In genomic region chr10:5317547-5318107, GRCh38 we compare ENCODE assay signal across 8 cellular contexts. TPM values are rescaled to one million over a fixed set of nuclear protein-coding genes. Genes with fewer than 3 reads are reported as not detected.
DNase-seq lines count a peak whose midpoint lies in the region; ATAC-seq and TF ChIP-seq lines count a peak whose summit lies in the region.

No MANE protein-coding gene starts in this region.

- H3K4me1 Mint-ChIP-seq in activated CD4-positive, alpha-beta T cell treated with anti-CD3 and anti-CD28 coated beads for 36 hours: peaks cover 39% of the 10 kb centered on the region

- H3K27me3 Mint-ChIP-seq in activated CD4-positive, alpha-beta T cell treated with anti-CD3 and anti-CD28 coated beads for 36 hours: no peaks in the 10 kb centered on the region

- intact Hi-C loops in activated CD4-positive, alpha-beta T cell treated with anti-CD3 and anti-CD28 coated beads for 36 hours (cut with DNase I, micrococcal nuclease): loop anchor here (1.0 to 2.0 kb wide), 2 partner anchors 20 to 21 kb away; no protein-coding TSS in a partner anchor

- no peaks in the 10 kb centered on the region for H3K27me3 ChIP-seq in Karpas-422 (ENCODE audit: low read length)

- peak overlapping the region; percentile 17 for H3K4me3 Mint-ChIP-seq in activated CD4-positive, alpha-beta T cell treated with anti-CD3 and anti-CD28 coated beads for 36 hours

- no peak overlapping the region for H3K9ac ChIP-seq in Karpas-422 (ENCODE audit: low read length)

- H3K27ac Mint-ChIP-seq in activated CD4-positive, alpha-beta T cell treated with anti-CD3 and anti-CD28 coated beads for 36 hours: peak overlapping the region; percentile 72

- no peak overlapping the region for H3K4me2 ChIP-seq in Karpas-422 (ENCODE audit: low read depth, low read length, poor library complexity, severe bottlenecking)

- H3K4me3 ChIP-seq in AG04449 (ENCODE audit: low read depth, low read length) (no peak overlapping the region), Karpas-422 (ENCODE audit: low read length) (no peak overlapping the region)

- peak; percentile 53 for DNase-seq in AG04449 (ENCODE audit: low read depth, low spot score)
- peak; percentile 91 for DNase-seq in activated CD4-positive, alpha-beta T cell treated with anti-CD3 and anti-CD28 coated beads for 36 hours
- DNase-seq in effector CD4-positive, alpha-beta T cell: peak; percentile 29
- peak; percentile 32 to 87 (median 63) for DNase-seq in stimulated activated CD4-positive, alpha-beta T cell treated with anti-CD3 and anti-CD28 coated beads, TNF-alpha, amount 100 ng/mL, for 48 hours (ENCODE audit: low read depth in 3 of 3)
- DNase-seq in GM20000 (ENCODE audit: low spot score): no peak
- DNase-seq in KG1 (lab: John Stamatoyannopoulos, UW): no peak
- no peak for DNase-seq in Karpas-422

- H2AFZ ChIP-seq in Karpas-422 (ENCODE audit: low read length): no peak overlapping the region

- POLR2A ChIA-PET in AG04449 (lab: Yijun Ruan, JAX): no interaction called here
- POLR2A ChIA-PET in activated CD4-positive, alpha-beta T cell treated with anti-CD3 and anti-CD28 coated beads for 36 hours (lab: Charles Lee): interaction anchor here (0.5 kb wide), 1 partner anchor 485 kb away, joined by 5 read pairs; no protein-coding TSS in a partner anchor

- peak; percentile 63 for ATAC-seq in HG03159 (IDR thresholded peaks at IDR 0.05; ENCODE audit: unreplicated experiment)
- peak; percentile 98 for ATAC-seq in activated CD4-positive, alpha-beta T cell treated with anti-CD3 and anti-CD28 coated beads for 36 hours

- no peaks in the 10 kb centered on the region for H3K36me3 ChIP-seq in Karpas-422 (ENCODE audit: insufficient read depth, low read length)

- TF ChIP-seq CTCF in AG04449 (IDR thresholded peaks at IDR 0.05; ENCODE audit: insufficient read depth, low read length, missing control alignments) (no peak), GM20000 (IDR thresholded peaks at IDR 0.05; ENCODE audit: extremely low read depth, missing control alignments) (no peak)

- H3K9me2 ChIP-seq in Karpas-422 (replicated peaks; ENCODE audit: insufficient read depth, low read length): no peaks in the 10 kb centered on the region

- no peaks in the 10 kb centered on the region for H3K79me2 ChIP-seq in Karpas-422 (ENCODE audit: low read length)

- H3K9me3 ChIP-seq in Karpas-422 (ENCODE audit: low read length): no peaks in the 10 kb centered on the region

- H3K9me3 Mint-ChIP-seq in activated CD4-positive, alpha-beta T cell treated with anti-CD3 and anti-CD28 coated beads for 36 hours (ENCODE audit: low read depth): peaks cover 8% of the 10 kb centered on the region

- H3K27ac ChIP-seq in Karpas-422 (ENCODE audit: low read length): no peak overlapping the region

- CTCF ChIA-PET in AG04449 (lab: Yijun Ruan, JAX): no interaction called here
- CTCF ChIA-PET in activated CD4-positive, alpha-beta T cell treated with anti-CD3 and anti-CD28 coated beads for 36 hours (lab: Charles Lee): interaction anchor here (0.6 to 1.3 kb wide), 5 partner anchors 8 to 468 kb away, joined by 3 to 7 read pairs (median 3); no protein-coding TSS in a partner anchor

- H4K20me1 ChIP-seq in Karpas-422 (ENCODE audit: insufficient read depth, low read depth, low read length): no peaks in the 10 kb centered on the region

- no peaks in the 10 kb centered on the region for H3K36me3 Mint-ChIP-seq in activated CD4-positive, alpha-beta T cell treated with anti-CD3 and anti-CD28 coated beads for 36 hours (ENCODE audit: low read depth)

- no peaks in the 10 kb centered on the region for H3K4me1 ChIP-seq in Karpas-422 (ENCODE audit: low read length)

RNA-seq across cellular contexts. Expression of gene UCN3, which starts 47.1 kb away (rescaled TPM):
- total RNA-seq in activated CD4-positive, alpha-beta T cell treated with anti-CD3 and anti-CD28 coated beads for 36 hours: not detected
- not detected in 2 replicates for total RNA-seq in Karpas-422 (2014; rRNA removed; shearing (Covaris generic); ENCODE audit: low replicate concordance)

Comparison
In these comparisons a context has a peak if more than half of its experiments do, and no peak if none do; other contexts are left out.
1. DNase-seq: peak in AG04449 (single experiment), activated CD4-positive, alpha-beta T cell treated with anti-CD3 and anti-CD28 coated beads for 36 hours (single experiment), effector CD4-positive, alpha-beta T cell (single experiment) and stimulated activated CD4-positive, alpha-beta T cell treated with anti-CD3 and anti-CD28 coated beads, TNF-alpha, amount 100 ng/mL, for 48 hours (3 of 3); none in GM20000 (single experiment), KG1 (single experiment) and Karpas-422 (single experiment).